Comparison of ENCODE assay signal across 14 cellular contexts in genomic region chr9:95000821-95001220, GRCh38.
DNase-seq lines count a peak whose midpoint lies in the region; ATAC-seq and TF ChIP-seq lines count a peak whose summit lies in the region.
"Had no signal": no experiment of that assay in that cellular context is flagged by ENCODE, and none has a peak within 500 bp of the region (broad histone marks: within the 10 kb centered on the region; RNA-seq: fewer than 3 reads in every experiment).

No MANE protein-coding gene starts in this region.

- H3K27me3 ChIP-seq in right cardiac atrium (ENCODE audit: control insufficient read depth, insufficient read depth) (no peaks in the 10 kb centered on the region), left lung (peaks cover 0 to 33% of the 10 kb centered on the region in 2 donors), gastrocnemius medialis (no peaks in the 10 kb centered on the region), aorta (ENCODE audit: control insufficient read depth in 1 of 2, insufficient read depth in 2 of 2, low read length in 1 of 2) (no peaks in the 10 kb centered on the region)

- H3K27ac ChIP-seq in right cardiac atrium (ENCODE audit: low read length) (peak overlapping the region; percentile 99), left lung (peak overlapping the region; percentile 69 to 87), gastrocnemius medialis (peak overlapping the region; percentile 60 to 98 (median 96)), aorta (ENCODE audit: low read depth in 1 of 2, low read length in 2 of 2) (peak overlapping the region; percentile 90 to 100)
- H3K27ac ChIP-seq: VCaP had no signal

- DNase-seq in right cardiac atrium (no peak), left ventricle myocardium superior (no peak), left lung (no peak), gastrocnemius medialis (no peak), aorta (no peak), T-helper 2 cell (no peak), GDM1 (lab: John Stamatoyannopoulos, UW) (no peak), COLO829 (ENCODE audit: low spot score) (no peak)
- DNase-seq: activated gamma-delta T cell; COR-L47; H7; NCI-H1105 treated with DMSO at 0.1 percent for 48 hours; stimulated activated naive B cell treated with anti-CD40 and anti-IgM and Interleukin-4, amounts not matched to agents 10 μg/mL and 1 μg/mL and 100 μg/mL, for 72 hours had no signal

- H3K4me3 ChIP-seq in right cardiac atrium (ENCODE audit: low read length), result peak overlapping the region; percentile 54
- no peak overlapping the region for H3K4me3 ChIP-seq in left lung
- peak overlapping the region; percentile 11 to 29 (median 27) for H3K4me3 ChIP-seq in gastrocnemius medialis
- H3K4me3 ChIP-seq in aorta (ENCODE audit: low read length in 2 of 2), result peak overlapping the region; percentile 29 to 38

- TF ChIP-seq CTCF in left lung (IDR thresholded peaks at IDR 0.05) (no peak), gastrocnemius medialis (IDR thresholded peaks at IDR 0.05 in 4 of 5, conservative IDR thresholded peaks at IDR 0.05 in 1 of 5) (no peak)

- H3K4me1 ChIP-seq in right cardiac atrium (ENCODE audit: control insufficient read depth, insufficient read depth, low read length), result peaks cover 2% of the 10 kb centered on the region
- peaks cover 5% of the 10 kb centered on the region in 2 donors for H3K4me1 ChIP-seq in left lung
- peaks cover 8 to 14% of the 10 kb centered on the region in 2 donors for H3K4me1 ChIP-seq in gastrocnemius medialis
- peaks cover 0 to 4% of the 10 kb centered on the region in 2 donors for H3K4me1 ChIP-seq in aorta (ENCODE audit: control insufficient read depth in 1 of 2, insufficient read depth in 2 of 2, low read length in 2 of 2)

- H3K36me3 ChIP-seq in left lung (no peaks in the 10 kb centered on the region), gastrocnemius medialis (no peaks in the 10 kb centered on the region), aorta (ENCODE audit: control insufficient read depth in 1 of 2, insufficient read depth in 2 of 2, low read length in 1 of 2) (no peaks in the 10 kb centered on the region)

- intact Hi-C loops in right cardiac atrium (cut with DNase I) (loop anchor here in 3 of 4 donors (5.0 to 10.0 kb wide), 3 partner anchors 54 to 216 kb away; no protein-coding TSS in a partner anchor), left ventricle myocardium superior (cut with micrococcal nuclease) (no loop called here), left lung (cut with DNase I) (no loop called here), gastrocnemius medialis (cut with DNase I; ENCODE audit: low total_unique reads) (loop anchor here (5.0 to 10.0 kb wide), 3 partner anchors 49 to 504 kb away; no protein-coding TSS in a partner anchor), aorta (cut with DNase I) (no loop called here)

- in situ Hi-C loops in gastrocnemius medialis (cut with MboI; ENCODE audit: low sequenced_read_pairs in 4 of 4), result loop anchor here in 2 of 4 donors (10.0 kb wide), 1 partner anchor 216 kb away; no protein-coding TSS in a partner anchor

- H3K9me3 ChIP-seq in right cardiac atrium (ENCODE audit: control insufficient read depth, low read length) (no peaks in the 10 kb centered on the region), left lung (no peaks in the 10 kb centered on the region), gastrocnemius medialis (no peaks in the 10 kb centered on the region), aorta (ENCODE audit: control insufficient read depth, low read length) (no peaks in the 10 kb centered on the region)

- 57% methylated on average over 6 of the region's 6 CpGs for WGBS in right cardiac atrium
- 47 to 53% methylated on average over 6 of the region's 6 CpGs for WGBS in aorta, 2 donors

- peak; percentile 8 to 37 for TF ChIP-seq POLR2A in gastrocnemius medialis (IDR thresholded peaks at IDR 0.05)

- ATAC-seq in right cardiac atrium (no peak), left ventricle myocardium superior (no peak), left lung (no peak), gastrocnemius medialis (no peak), aorta (ENCODE audit: low FRiP score) (no peak)
- ATAC-seq: stimulated activated naive B cell treated with anti-CD40 and anti-IgM and Interleukin-4, amounts not matched to agents 10 μg/mL and 1 μg/mL and 100 μg/mL, for 72 hours had no signal

Comparison
In these comparisons a context has a peak if more than half of its experiments do, and no peak if none do; other contexts are left out.
1. intact Hi-C loops: an anchor here in right cardiac atrium (5.0 to 10.0 kb wide) and gastrocnemius medialis (5.0 to 10.0 kb wide); none called in left ventricle myocardium superior, left lung and aorta.
2. H3K4me3 ChIP-seq: peak in right cardiac atrium (single experiment), gastrocnemius medialis (4 of 4) and aorta (2 of 2); none in left lung (0 of 2).
3. Peak in every context shown above with its lines, with median percentiles within 50 percentile points of each other: H3K27ac ChIP-seq.